ENCODE assay signal across 9 cellular contexts in genomic region chr16:66961065-66961744, GRCh38. TPM values are rescaled to one million over a fixed set of nuclear protein-coding genes. Genes with fewer than 3 reads are reported as not detected.
DNase-seq lines count a peak whose midpoint lies in the region; ATAC-seq and TF ChIP-seq lines count a peak whose summit lies in the region.
"Had no signal": no experiment of that assay in that cellular context is flagged by ENCODE, and none has a peak within 500 bp of the region (broad histone marks: within the 10 kb centered on the region; RNA-seq: fewer than 3 reads in every experiment).

A gene with protein sequence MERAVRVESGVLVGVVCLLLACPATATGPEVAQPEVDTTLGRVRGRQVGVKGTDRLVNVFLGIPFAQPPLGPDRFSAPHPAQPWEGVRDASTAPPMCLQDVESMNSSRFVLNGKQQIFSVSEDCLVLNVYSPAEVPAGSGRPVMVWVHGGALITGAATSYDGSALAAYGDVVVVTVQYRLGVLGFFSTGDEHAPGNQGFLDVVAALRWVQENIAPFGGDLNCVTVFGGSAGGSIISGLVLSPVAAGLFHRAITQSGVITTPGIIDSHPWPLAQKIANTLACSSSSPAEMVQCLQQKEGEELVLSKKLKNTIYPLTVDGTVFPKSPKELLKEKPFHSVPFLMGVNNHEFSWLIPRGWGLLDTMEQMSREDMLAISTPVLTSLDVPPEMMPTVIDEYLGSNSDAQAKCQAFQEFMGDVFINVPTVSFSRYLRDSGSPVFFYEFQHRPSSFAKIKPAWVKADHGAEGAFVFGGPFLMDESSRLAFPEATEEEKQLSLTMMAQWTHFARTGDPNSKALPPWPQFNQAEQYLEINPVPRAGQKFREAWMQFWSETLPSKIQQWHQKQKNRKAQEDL (plus strand): TSS chr16:66961266. CDS start chr16:66961308, 42 bp downstream.

- intact Hi-C loops in heart left ventricle (cut with DNase I) (no loop called here), prostate gland (cut with DNase I) (no loop called here)

- ATAC-seq in GM19455 (IDR thresholded peaks at IDR 0.05; ENCODE audit: unreplicated experiment) = peak; percentile 63
- ATAC-seq in heart left ventricle = peak in 3 of 4 donors; percentile 72 to 86 (median 76)

- peaks cover 2% of the 10 kb centered on the region for H3K27me3 Mint-ChIP-seq in IgD-negative memory B cell
- H3K27me3 Mint-ChIP-seq: activated naive CD4-positive, alpha-beta T cell treated with anti-CD3 and anti-CD28 coated beads, Interleukin-2, amount 50 U/mL, for 24 hours had no signal

- no peak within 1 kb of the TSS for H3K4me3 ChIP-seq in heart left ventricle
- H3K4me3 ChIP-seq in prostate gland = no peak within 1 kb of the TSS

- TF ChIP-seq POLR2A in heart left ventricle (IDR thresholded peaks at IDR 0.05) (no peak), prostate gland (IDR thresholded peaks at IDR 0.05) (no peak)

- peaks cover 4 to 11% (median 11%) of the 10 kb centered on the region in 3 donors for H3K4me1 Mint-ChIP-seq in IgD-negative memory B cell

- H3K27ac ChIP-seq in heart left ventricle (peak within 1 kb of the TSS in 1 of 12 donors; percentile 18), prostate gland (no peak within 1 kb of the TSS)

- TF ChIP-seq CTCF in heart left ventricle (IDR thresholded peaks at IDR 0.05) = peak; percentile 38 to 69 (median 50)
- peak in 2 of 4 experiments; percentile 15 to 47 for TF ChIP-seq CTCF in prostate gland (IDR thresholded peaks at IDR 0.05)

- peaks cover 0 to 33% (median 0%) of the 10 kb centered on the region in 12 donors for H3K4me1 ChIP-seq in heart left ventricle
- H3K4me1 ChIP-seq in prostate gland (replicated peaks) = no peaks in the 10 kb centered on the region

- H3K27ac Mint-ChIP-seq in IgD-negative memory B cell = peak within 1 kb of the TSS in 2 of 3 donors; percentile 40 to 88
- H3K27ac Mint-ChIP-seq: activated naive CD4-positive, alpha-beta T cell treated with anti-CD3 and anti-CD28 coated beads, Interleukin-2, amount 50 U/mL, for 24 hours had no signal

- H3K27me3 ChIP-seq in heart left ventricle = no peaks in the 10 kb centered on the region
- H3K27me3 ChIP-seq in prostate gland (replicated peaks; ENCODE audit: insufficient read depth) = no peaks in the 10 kb centered on the region

- no peaks in the 10 kb centered on the region for H3K9me3 ChIP-seq in heart left ventricle
- H3K9me3 ChIP-seq in prostate gland = no peaks in the 10 kb centered on the region

- H3K36me3 Mint-ChIP-seq in IgD-negative memory B cell = peaks cover 3% of the 10 kb centered on the region
- H3K36me3 Mint-ChIP-seq: activated naive CD4-positive, alpha-beta T cell treated with anti-CD3 and anti-CD28 coated beads, Interleukin-2, amount 50 U/mL, for 24 hours had no signal

- H3K36me3 ChIP-seq in heart left ventricle = no peaks in the 10 kb centered on the region
- no peaks in the 10 kb centered on the region for H3K36me3 ChIP-seq in prostate gland

- WGBS in heart left ventricle, 4 donors = 66 to 78% (median 68%) methylated on average over 15 to 16 of the region's 16 CpGs
- 70% methylated on average over 16 of the region's 16 CpGs for WGBS in prostate gland

- peak; percentile 23 for DNase-seq in COLO829 (ENCODE audit: low spot score)
- DNase-seq in RKO (ENCODE audit: low spot score) = peak; percentile 93
- peak; percentile 85 for DNase-seq in activated effector memory CD4-positive, alpha-beta T cell treated with anti-CD3 and anti-CD28 coated beads, Interleukin-2, amount 50 U/mL, for 16 hours
- peak in 2 of 5 donors; percentile 41 to 64 for DNase-seq in heart left ventricle
- DNase-seq in putamen (ENCODE audit: low spot score) = peak; percentile 42
- no peak for DNase-seq in prostate gland (ENCODE audit: low spot score)

- H3K4me3 Mint-ChIP-seq in IgD-negative memory B cell = peak within 1 kb of the TSS in 2 of 4 donors; percentile 33 to 76
- H3K4me3 Mint-ChIP-seq: activated naive CD4-positive, alpha-beta T cell treated with anti-CD3 and anti-CD28 coated beads, Interleukin-2, amount 50 U/mL, for 24 hours had no signal

- no peaks in the 10 kb centered on the region for H3K9me3 Mint-ChIP-seq in IgD-negative memory B cell
- H3K9me3 Mint-ChIP-seq: activated naive CD4-positive, alpha-beta T cell treated with anti-CD3 and anti-CD28 coated beads, Interleukin-2, amount 50 U/mL, for 24 hours had no signal

RNA-seq across cellular contexts. Expression of the gene that starts here (rescaled TPM):
- polyA plus RNA-seq in IgD-negative memory B cell = 0.35 TPM
- 1 to 10 TPM in 3 of 9 donors, under 1 TPM in 6; 0.51 to 1.7 (median 0.88) TPM for total RNA-seq in heart left ventricle
- polyA plus RNA-seq in heart left ventricle = 1 to 10 TPM in 1 of 2 donors, under 1 TPM in 1; 0.08 to 1.1 TPM
- total RNA-seq in prostate gland = under 1 TPM; 0.36 to 0.80 TPM
